ENCODE assay signal across 1 cellular context in genomic region chr16:48535831-48536599, GRCh38.
A peak's percentile ranks its signal among the peaks of the same experiment; 100 is the strongest.
TF ChIP-seq lines count a peak whose summit lies in the region.

No MANE protein-coding gene starts in this region.

TF ChIP-seq in GM12878, 131 proteins besides CTCF, POLR2A, EP300 and RAD21 (continued from another document):
- TF ChIP-seq ZNF687 (IDR thresholded peaks at IDR 0.05) (peak; percentile 91), BCL11A (IDR thresholded peaks at IDR 0.05; ENCODE audit: low read depth, low read length) (peak; percentile 71; the same call in 1 of the 2 replicates), ZNF207 (IDR thresholded peaks at IDR 0.05; ENCODE audit: borderline replicate concordance) (no peak), BHLHE40 (IDR thresholded peaks at IDR 0.05; ENCODE audit: borderline replicate concordance in 1 of 2, low read depth in 2 of 2, low read length in 1 of 2) (peak; percentile 89 to 93), ATF7 (IDR thresholded peaks at IDR 0.05; ENCODE audit: low read depth) (peak; percentile 39; the same call in 1 of the 2 replicates), BACH1 (IDR thresholded peaks at IDR 0.05; ENCODE audit: borderline replicate concordance) (peak; percentile 58; the same call in 1 of the 2 replicates), IKZF2 (IDR thresholded peaks at IDR 0.05) (peak; percentile 98 to 99), ZNF217 (IDR thresholded peaks at IDR 0.05) (no peak), CREB1 (IDR thresholded peaks at IDR 0.05; ENCODE audit: low read depth) (peak; percentile 19; the same call in 1 of the 2 replicates), JUNB (IDR thresholded peaks at IDR 0.05) (no peak), NR2F1 (conservative IDR thresholded peaks at IDR 0.05) (peak; percentile 94), MAX (IDR thresholded peaks at IDR 0.05; ENCODE audit: low read depth, low read length) (peak; percentile 75), EGR1 (IDR thresholded peaks at IDR 0.05; ENCODE audit: borderline replicate concordance in 1 of 2, low read depth in 2 of 2, low read length in 2 of 2) (peak in 1 of 2 experiments; percentile 31; a peak in 1 of 3 replicates), SMAD1 (IDR thresholded peaks at IDR 0.05; ENCODE audit: low read depth, partially characterized antibody) (no peak), NFIC (IDR thresholded peaks at IDR 0.05; ENCODE audit: low read depth, low read length) (peak; percentile 80), GATAD2B (conservative IDR thresholded peaks at IDR 0.05; ENCODE audit: low read depth) (peak; percentile 87), SMC3 (IDR thresholded peaks at IDR 0.05; ENCODE audit: borderline replicate concordance, low read length) (0 out of 2 replicates have a peak, but pooled peaks have one; percentile 1), ATF2 (IDR thresholded peaks at IDR 0.05; ENCODE audit: low read length) (peak; percentile 46; the same call in 1 of the 2 replicates), RELA (IDR thresholded peaks at IDR 0.05; ENCODE audit: borderline replicate concordance, partially characterized antibody) (peak; percentile 62), CUX1 (IDR thresholded peaks at IDR 0.05; ENCODE audit: insufficient replicate concordance, low read depth, low read length) (peak; percentile 66), POLR2AphosphoS2 (IDR thresholded peaks at IDR 0.05; ENCODE audit: low read depth, low read length) (peak; percentile 52; the same call in 1 of the 2 replicates), POU2F2 (IDR thresholded peaks at IDR 0.05; ENCODE audit: borderline replicate concordance, low read depth, low read length) (0 out of 3 replicates have a peak, but pooled peaks have one; percentile 27), RBBP5 (conservative IDR thresholded peaks at IDR 0.05) (no peak), SKIL (IDR thresholded peaks at IDR 0.05; ENCODE audit: low read depth, poor library complexity, severe bottlenecking) (peak; percentile 99), ZBTB4 (CRISPR knock-in tag; IDR thresholded peaks at IDR 0.05) (no peak), IKZF1 (conservative IDR thresholded peaks at IDR 0.05) (peak; percentile 98), SRF (IDR thresholded peaks at IDR 0.05; ENCODE audit: low read depth in 2 of 2, low read length in 2 of 2) (peak; percentile 32 to 48; a peak in 1 of 4 replicates), MXI1 (IDR thresholded peaks at IDR 0.05; ENCODE audit: low read depth, low read length) (peak; percentile 54)
